ENCODE assay signal across 25 cellular contexts in genomic region chr14:95469134-95469481, GRCh38. TPM values are rescaled to one million over a fixed set of nuclear protein-coding genes. Genes with fewer than 3 reads are reported as not detected.
DNase-seq lines count a peak whose midpoint lies in the region; ATAC-seq, FAIRE-seq and TF ChIP-seq lines count a peak whose summit lies in the region.
"Had no signal": no experiment of that assay in that cellular context is flagged by ENCODE, and none has a peak within 500 bp of the region (broad histone marks: within the 10 kb centered on the region; RNA-seq: fewer than 3 reads in every experiment).

No MANE protein-coding gene starts in this region.

- no peak for DNase-seq in CD4-positive, CD25-positive, alpha-beta regulatory T cell
- DNase-seq in T-helper 17 cell (no peak), kidney (peak; percentile 32), small intestine (no peak), glomerular visceral epithelial cell (ENCODE audit: extremely low spot score) (no peak), HEK293T (ENCODE audit: extremely low spot score) (no peak)
- no peak for DNase-seq in stimulated activated CD4-positive, alpha-beta T cell treated with anti-CD3 and anti-CD28 coated beads, Interleukin-2, amount 100 ng/mL, for 24 hours
- DNase-seq: ACHN; AML-193; CD8-positive, alpha-beta memory T cell; DND-41; GM23248; KBM-7; NCI-H1436; NCI-H2029 treated with DMSO at 0.1 percent for 48 hours; NCI-H510A; NCI-H82; Right ventricle myocardium superior had no signal

- no peak for TF ChIP-seq CTCF in kidney (IDR thresholded peaks at IDR 0.05; ENCODE audit: borderline replicate concordance, extremely low read depth, insufficient read depth)

- H3K4me1 Mint-ChIP-seq in CD4-positive, CD25-positive, alpha-beta regulatory T cell = peaks cover 12 to 62% (median 26%) of the 10 kb centered on the region in 4 donors
- peaks cover 36% of the 10 kb centered on the region for H3K4me1 Mint-ChIP-seq in T-helper 17 cell

- H3K27ac Mint-ChIP-seq in CD4-positive, CD25-positive, alpha-beta regulatory T cell = peak overlapping the region in 2 of 3 donors; percentile 85 to 90
- peak overlapping the region; percentile 75 for H3K27ac Mint-ChIP-seq in T-helper 17 cell

- CTCF ChIA-PET in HEK293T (lab: Yijun Ruan, JAX) = interaction anchor here (0.8 to 1.2 kb wide), 2 partner anchors 21 to 26 kb away, joined by 3 to 5 read pairs; no protein-coding TSS in a partner anchor

- H3K27me3 ChIP-seq in CD4-positive, CD25-positive, alpha-beta regulatory T cell (ENCODE audit: control insufficient read depth, insufficient read depth, low read length) = no peaks in the 10 kb centered on the region
- H3K27me3 ChIP-seq in small intestine (ENCODE audit: control insufficient read depth in 2 of 2, insufficient read depth in 2 of 2, low read length in 2 of 2) = no peaks in the 10 kb centered on the region

- H3K4me3 Mint-ChIP-seq in CD4-positive, CD25-positive, alpha-beta regulatory T cell = no peak overlapping the region
- H3K4me3 Mint-ChIP-seq in T-helper 17 cell = no peak overlapping the region
- H3K4me3 Mint-ChIP-seq: CD8-positive, alpha-beta memory T cell had no signal

- H3K27me3 Mint-ChIP-seq in CD4-positive, CD25-positive, alpha-beta regulatory T cell = no peaks in the 10 kb centered on the region
- no peaks in the 10 kb centered on the region for H3K27me3 Mint-ChIP-seq in T-helper 17 cell

- no peak overlapping the region for H3K9ac ChIP-seq in kidney (ENCODE audit: low read length in 2 of 2)
- H3K9ac ChIP-seq: GM23248 had no signal

- H3K9me3 Mint-ChIP-seq in CD4-positive, CD25-positive, alpha-beta regulatory T cell = no peaks in the 10 kb centered on the region
- H3K9me3 Mint-ChIP-seq: CD8-positive, alpha-beta memory T cell had no signal

- WGBS in small intestine, 3 donors = 27 to 72% (median 53%) methylated on average over 3 of the region's 3 CpGs

- peak overlapping the region; percentile 37 for H3K27ac ChIP-seq in CD4-positive, CD25-positive, alpha-beta regulatory T cell (ENCODE audit: insufficient read depth, low read length, poor library complexity, severe bottlenecking)
- no peak overlapping the region for H3K27ac ChIP-seq in kidney (ENCODE audit: low read depth in 2 of 2, low read length in 2 of 2)
- peak overlapping the region; percentile 81 to 83 for H3K27ac ChIP-seq in small intestine (ENCODE audit: low read depth in 1 of 2, low read length in 1 of 2)
- H3K27ac ChIP-seq: GM23248, SK-N-MC had no signal

- intact Hi-C loops in kidney (cut with DNase I) = no loop called here

- peaks cover 54% of the 10 kb centered on the region for H3K36me3 Mint-ChIP-seq in CD4-positive, CD25-positive, alpha-beta regulatory T cell
- H3K36me3 Mint-ChIP-seq in T-helper 17 cell (ENCODE audit: low read depth) = peaks cover 19% of the 10 kb centered on the region

- no peak overlapping the region for H3K4me3 ChIP-seq in CD4-positive, CD25-positive, alpha-beta regulatory T cell (ENCODE audit: low read depth, low read length)
- H3K4me3 ChIP-seq in kidney (ENCODE audit: low read length in 2 of 2) = no peak overlapping the region
- H3K4me3 ChIP-seq in small intestine (ENCODE audit: low read depth in 1 of 2, low read length in 2 of 2) = no peak overlapping the region
- H3K4me3 ChIP-seq: GM23248, SK-N-MC had no signal

- FAIRE-seq in kidney (lab: Jason Lieb, UNC) (no peak), small intestine (lab: Jason Lieb, UNC) (no peak)
- FAIRE-seq: G401.6, GM12891, GM18507 had no signal

- H3K9me3 ChIP-seq in CD4-positive, CD25-positive, alpha-beta regulatory T cell (ENCODE audit: control insufficient read depth in 2 of 2, low read length in 2 of 2) = no peaks in the 10 kb centered on the region
- H3K9me3 ChIP-seq in T-helper 17 cell (ENCODE audit: control insufficient read depth, low read length, poor library complexity, severe bottlenecking) (no peaks in the 10 kb centered on the region), kidney (ENCODE audit: control insufficient read depth in 1 of 2, low read length in 2 of 2) (no peaks in the 10 kb centered on the region), small intestine (ENCODE audit: control insufficient read depth, low read depth) (no peaks in the 10 kb centered on the region)

- H3K36me3 ChIP-seq in CD4-positive, CD25-positive, alpha-beta regulatory T cell (ENCODE audit: control insufficient read depth, insufficient read depth, low read length) = peaks cover 84% of the 10 kb centered on the region
- H3K36me3 ChIP-seq in kidney (ENCODE audit: control insufficient read depth in 1 of 2, insufficient read depth in 2 of 2, low read length in 2 of 2) = no peaks in the 10 kb centered on the region
- no peaks in the 10 kb centered on the region for H3K36me3 ChIP-seq in small intestine (ENCODE audit: control insufficient read depth in 2 of 2, insufficient read depth in 2 of 2, low read length in 2 of 2)

- peaks cover 22% of the 10 kb centered on the region for H3K4me1 ChIP-seq in CD4-positive, CD25-positive, alpha-beta regulatory T cell (ENCODE audit: control insufficient read depth, insufficient read depth, low read length, poor library complexity, severe bottlenecking)
- H3K4me1 ChIP-seq in kidney (ENCODE audit: control insufficient read depth in 1 of 2, insufficient read depth in 1 of 2, low read depth in 1 of 2, low read length in 2 of 2) (peaks cover 0 to 9% of the 10 kb centered on the region in 2 donors), small intestine (ENCODE audit: control insufficient read depth in 2 of 2, insufficient read depth in 1 of 2, low read depth in 1 of 2, low read length in 1 of 2) (peaks cover 0 to 6% of the 10 kb centered on the region in 2 donors)

- POLR2A ChIA-PET in HEK293T (lab: Yijun Ruan, JAX) = no interaction called here

- no peak for ATAC-seq in CD4-positive, CD25-positive, alpha-beta regulatory T cell (ENCODE audit: low read depth in 2 of 2)
- no peak for ATAC-seq in T-helper 17 cell
- no peak for ATAC-seq in GM21390 (IDR thresholded peaks at IDR 0.05; ENCODE audit: unreplicated experiment)
- ATAC-seq: HCT116, Panc1 had no signal

TF ChIP-seq in HEK293T, 16 proteins besides CTCF, POLR2A, EP300 and RAD21:
- TF ChIP-seq LEF1 (IDR thresholded peaks at IDR 0.05; ENCODE audit: borderline replicate concordance) (no peak), TARDBP (IDR thresholded peaks at IDR 0.05) (no peak), FOXK2 (IDR thresholded peaks at IDR 0.05) (no peak), SP1 (IDR thresholded peaks at IDR 0.05) (no peak), FOXM1 (IDR thresholded peaks at IDR 0.05; ENCODE audit: borderline replicate concordance) (no peak), NFRKB (IDR thresholded peaks at IDR 0.05) (no peak), ARNT (IDR thresholded peaks at IDR 0.05) (no peak), PKNOX1 (IDR thresholded peaks at IDR 0.05) (no peak), ELF4 (IDR thresholded peaks at IDR 0.05) (no peak), L3MBTL2 (conservative IDR thresholded peaks at IDR 0.05) (no peak), FOXA1 (IDR thresholded peaks at IDR 0.05) (no peak), SUZ12 (IDR thresholded peaks at IDR 0.05) (no peak), CTBP1 (IDR thresholded peaks at IDR 0.05; ENCODE audit: borderline replicate concordance) (no peak), ZNF384 (IDR thresholded peaks at IDR 0.05) (no peak), BHLHE40 (IDR thresholded peaks at IDR 0.05; ENCODE audit: borderline replicate concordance) (no peak)
TF ChIP-seq in HEK293T: peak in this region for 0.

RNA-seq across cellular contexts. Expression of gene SYNE3, which starts 47.3 kb away (rescaled TPM):
- total RNA-seq in CD4-positive, CD25-positive, alpha-beta regulatory T cell = 71.7 TPM
- polyA plus RNA-seq in CD4-positive, CD25-positive, alpha-beta regulatory T cell = 1 to 10 TPM; 2.7 to 6.5 (median 4.1) TPM
- total RNA-seq in T-helper 17 cell = 10 to 100 TPM; 59.6 to 64.8 TPM
- 18.5 TPM for total RNA-seq in kidney
- polyA plus RNA-seq in kidney (ENCODE audit: insufficient read depth, low read depth, low replicate concordance) = 0.54 TPM
- 1 to 10 TPM in 2 of 3 donors, under 1 TPM in 1; 0.81 to 5.0 (median 1.8) TPM for polyA plus RNA-seq in small intestine

Comparison
In these comparisons a context has a peak if more than half of its experiments do, and no peak if none do; other contexts are left out.
1. H3K27ac ChIP-seq: peak in CD4-positive, CD25-positive, alpha-beta regulatory T cell (single experiment) and small intestine (2 of 2); none in kidney (0 of 2).